Comparison of ENCODE assay signal across 13 cellular contexts in the genomic region with DNA sequence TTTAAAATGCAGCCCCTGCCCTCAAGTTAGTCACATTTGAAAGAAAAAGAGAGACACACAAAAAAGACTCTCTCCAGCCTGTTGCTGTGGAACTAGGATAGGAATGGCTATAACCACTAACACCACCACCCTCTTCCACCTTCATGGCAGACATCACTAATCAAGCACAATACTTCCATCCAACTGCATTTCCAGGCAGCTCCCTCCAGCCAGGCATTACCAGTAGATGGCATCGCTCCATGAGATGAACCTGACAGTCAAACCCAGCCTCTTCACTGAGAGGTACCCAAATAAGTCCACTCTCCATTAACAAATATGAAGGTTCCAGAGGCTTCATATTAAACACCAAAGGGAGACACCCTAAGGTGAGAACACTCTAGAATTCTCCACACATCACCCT. TPM values are rescaled to one million over a fixed set of nuclear protein-coding genes. Genes with fewer than 3 reads are reported as not detected.
A peak's percentile ranks its signal among the peaks of the same experiment; 100 is the strongest.
DNase-seq lines count a peak whose midpoint lies in the region; ATAC-seq, FAIRE-seq and TF ChIP-seq lines count a peak whose summit lies in the region.
"Had no signal": no experiment of that assay in that cellular context is flagged by ENCODE, and none has a peak within 500 bp of the region (broad histone marks: within the 10 kb centered on the region; RNA-seq: fewer than 3 reads in every experiment).

No MANE protein-coding gene starts in this region.

- H3K4me1 Mint-ChIP-seq in activated T-cell treated with anti-CD3 and anti-CD28 coated beads, Interleukin-2, amount 50 U/mL, for 72 hours (ENCODE audit: low read depth), result no peaks in the 10 kb centered on the region
- H3K4me1 Mint-ChIP-seq in memory B cell, result no peaks in the 10 kb centered on the region
- no peaks in the 10 kb centered on the region for H3K4me1 Mint-ChIP-seq in natural killer cell

- no peaks in the 10 kb centered on the region for H3K36me3 ChIP-seq in WERI-Rb-1
- H3K36me3 ChIP-seq in pancreas, result peaks cover 0 to 29% (median 3%) of the 10 kb centered on the region in 3 donors

- H3K9me3 ChIP-seq in WERI-Rb-1 (ENCODE audit: severe bottlenecking) (peaks cover 2% of the 10 kb centered on the region), pancreas (no peaks in the 10 kb centered on the region)
- H3K9me3 ChIP-seq: BLaER1 treated with 17β-estradiol and CSF1 and Interleukin-3, amounts not matched to agents 10 nM and 100 nM; tibial nerve had no signal

- H3K4me3 Mint-ChIP-seq in activated T-cell treated with anti-CD3 and anti-CD28 coated beads, Interleukin-2, amount 50 U/mL, for 72 hours, result no peak overlapping the region
- H3K4me3 Mint-ChIP-seq in memory B cell, result no peak overlapping the region
- no peak overlapping the region for H3K4me3 Mint-ChIP-seq in natural killer cell

- no peaks in the 10 kb centered on the region for H3K4me1 ChIP-seq in pancreas
- H3K4me1 ChIP-seq: tibial nerve had no signal

- ATAC-seq in activated T-cell treated with anti-CD3 and anti-CD28 coated beads, Interleukin-2, amount 50 U/mL, for 72 hours (replicated peaks in 1 of 2), result no peak
- no peak for ATAC-seq in memory B cell (ENCODE audit: low read depth)
- ATAC-seq in natural killer cell, result no peak
- no peak for ATAC-seq in pancreas

- H3K27ac Mint-ChIP-seq in activated T-cell treated with anti-CD3 and anti-CD28 coated beads, Interleukin-2, amount 50 U/mL, for 72 hours, result peak overlapping the region; percentile 81
- H3K27ac Mint-ChIP-seq in memory B cell (peak overlapping the region; percentile 12), natural killer cell (no peak overlapping the region)

- no peak overlapping the region for H3K4me3 ChIP-seq in WERI-Rb-1 (ENCODE audit: low read depth, low read length)
- H3K4me3 ChIP-seq in pancreas, result no peak overlapping the region
- H3K4me3 ChIP-seq: BLaER1 treated with 17β-estradiol and CSF1 and Interleukin-3, amounts not matched to agents 10 nM and 100 nM; tibial nerve had no signal

- no peak for FAIRE-seq in pancreas (lab: Jason Lieb, UNC)

- TF ChIP-seq CTCF in WERI-Rb-1 (IDR thresholded peaks at IDR 0.05; ENCODE audit: low read depth, low read length) (0 out of 2 replicates have a peak, but pooled peaks have one; percentile 18), natural killer cell (IDR thresholded peaks at IDR 0.05) (no peak), pancreas (IDR thresholded peaks at IDR 0.05) (no peak)

- intact Hi-C loops in natural killer cell (cut with micrococcal nuclease), result no loop called here
- intact Hi-C loops in pancreas (cut with DNase I), result loop anchor here in 2 of 3 donors (5.0 to 10.0 kb wide), 2 partner anchors 114 to 117 kb away; a partner anchor contains a TSS

- WGBS in pancreas, 2 donors, result 98 to 100% methylated on average over 1 of the region's 1 CpG

- H3K27me3 Mint-ChIP-seq in activated T-cell treated with anti-CD3 and anti-CD28 coated beads, Interleukin-2, amount 50 U/mL, for 72 hours (ENCODE audit: low read depth), result no peaks in the 10 kb centered on the region
- H3K27me3 Mint-ChIP-seq in memory B cell, result no peaks in the 10 kb centered on the region
- H3K27me3 Mint-ChIP-seq in natural killer cell (ENCODE audit: low read depth in 2 of 2), result no peaks in the 10 kb centered on the region

- DNase-seq in activated T-cell treated with anti-CD3 and anti-CD28 coated beads, Interleukin-2, amount 50 U/mL, for 72 hours, result no peak
- DNase-seq in activated T-cell treated with anti-CD3 and anti-CD28 coated beads for 4 hours (no peak), WERI-Rb-1 (peak; percentile 42), memory B cell (ENCODE audit: low spot score in 2 of 2) (no peak), caudate nucleus (lab: John Stamatoyannopoulos, UW) (no peak), natural killer cell (no peak), pancreas (no peak)
- DNase-seq: activated effector memory CD4-positive, alpha-beta T cell treated with anti-CD3 and anti-CD28 coated beads, Interleukin-2, amount 50 U/mL, for 16 hours; GOT3 had no signal

- TF ChIP-seq EP300 in Ishikawa (IDR thresholded peaks at IDR 0.05; ENCODE audit: borderline replicate concordance), result no peak

- H3K9me3 Mint-ChIP-seq in activated T-cell treated with anti-CD3 and anti-CD28 coated beads, Interleukin-2, amount 50 U/mL, for 72 hours, result no peaks in the 10 kb centered on the region
- H3K9me3 Mint-ChIP-seq in memory B cell, result no peaks in the 10 kb centered on the region
- no peaks in the 10 kb centered on the region for H3K9me3 Mint-ChIP-seq in natural killer cell

- H3K27ac ChIP-seq in WERI-Rb-1 (no peak overlapping the region), caudate nucleus (ENCODE audit: low read depth, low read length) (no peak overlapping the region), pancreas (no peak overlapping the region)
- H3K27ac ChIP-seq: BLaER1 treated with 17β-estradiol and CSF1 and Interleukin-3, amounts not matched to agents 10 nM and 100 nM; HL-60; tibial nerve had no signal

- peak; percentile 20; the same call in 1 of the 2 replicates for TF ChIP-seq RAD21 in Ishikawa (IDR thresholded peaks at IDR 0.05; ENCODE audit: low read depth)

- H3K27me3 ChIP-seq in WERI-Rb-1 (ENCODE audit: insufficient read depth, low read depth, severe bottlenecking), result no peaks in the 10 kb centered on the region
- H3K27me3 ChIP-seq in pancreas, result no peaks in the 10 kb centered on the region
- H3K27me3 ChIP-seq: BLaER1 treated with 17β-estradiol and CSF1 and Interleukin-3, amounts not matched to agents 10 nM and 100 nM; tibial nerve had no signal

- peaks cover 0 to 17% of the 10 kb centered on the region in 2 donors for H3K36me3 Mint-ChIP-seq in activated T-cell treated with anti-CD3 and anti-CD28 coated beads, Interleukin-2, amount 50 U/mL, for 72 hours (ENCODE audit: insufficient read depth in 2 of 2)
- H3K36me3 Mint-ChIP-seq in memory B cell (peaks cover 25% of the 10 kb centered on the region), natural killer cell (no peaks in the 10 kb centered on the region)

TF ChIP-seq in Ishikawa, 13 proteins besides CTCF, POLR2A, EP300 and RAD21:
- TF ChIP-seq FOXM1 (IDR thresholded peaks at IDR 0.05; ENCODE audit: borderline replicate concordance, low read depth), result no peak
- TF ChIP-seq, protein P1, sequence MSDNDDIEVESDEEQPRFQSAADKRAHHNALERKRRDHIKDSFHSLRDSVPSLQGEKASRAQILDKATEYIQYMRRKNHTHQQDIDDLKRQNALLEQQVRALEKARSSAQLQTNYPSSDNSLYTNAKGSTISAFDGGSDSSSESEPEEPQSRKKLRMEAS (IDR thresholded peaks at IDR 0.05), result no peak
- no peak for TF ChIP-seq TCF12 (IDR thresholded peaks at IDR 0.05; ENCODE audit: low read depth)
- TF ChIP-seq CREB1 (IDR thresholded peaks at IDR 0.05; ENCODE audit: low read depth), result no peak
- TF ChIP-seq, protein P2, sequence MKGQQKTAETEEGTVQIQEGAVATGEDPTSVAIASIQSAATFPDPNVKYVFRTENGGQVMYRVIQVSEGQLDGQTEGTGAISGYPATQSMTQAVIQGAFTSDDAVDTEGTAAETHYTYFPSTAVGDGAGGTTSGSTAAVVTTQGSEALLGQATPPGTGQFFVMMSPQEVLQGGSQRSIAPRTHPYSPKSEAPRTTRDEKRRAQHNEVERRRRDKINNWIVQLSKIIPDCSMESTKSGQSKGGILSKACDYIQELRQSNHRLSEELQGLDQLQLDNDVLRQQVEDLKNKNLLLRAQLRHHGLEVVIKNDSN (IDR thresholded peaks at IDR 0.05), result no peak
- no peak for TF ChIP-seq NFIC (IDR thresholded peaks at IDR 0.05)
- no peak for TF ChIP-seq YY1 (IDR thresholded peaks at IDR 0.05; ENCODE audit: low read depth)
- TF ChIP-seq CEBPB (IDR thresholded peaks at IDR 0.05), result no peak
- no peak for TF ChIP-seq ZBTB7A (IDR thresholded peaks at IDR 0.05; ENCODE audit: low read depth)
- TF ChIP-seq TAF1 (IDR thresholded peaks at IDR 0.05; ENCODE audit: low read depth), result no peak
- TF ChIP-seq TEAD4 (IDR thresholded peaks at IDR 0.05), result no peak
- TF ChIP-seq, protein P3, sequence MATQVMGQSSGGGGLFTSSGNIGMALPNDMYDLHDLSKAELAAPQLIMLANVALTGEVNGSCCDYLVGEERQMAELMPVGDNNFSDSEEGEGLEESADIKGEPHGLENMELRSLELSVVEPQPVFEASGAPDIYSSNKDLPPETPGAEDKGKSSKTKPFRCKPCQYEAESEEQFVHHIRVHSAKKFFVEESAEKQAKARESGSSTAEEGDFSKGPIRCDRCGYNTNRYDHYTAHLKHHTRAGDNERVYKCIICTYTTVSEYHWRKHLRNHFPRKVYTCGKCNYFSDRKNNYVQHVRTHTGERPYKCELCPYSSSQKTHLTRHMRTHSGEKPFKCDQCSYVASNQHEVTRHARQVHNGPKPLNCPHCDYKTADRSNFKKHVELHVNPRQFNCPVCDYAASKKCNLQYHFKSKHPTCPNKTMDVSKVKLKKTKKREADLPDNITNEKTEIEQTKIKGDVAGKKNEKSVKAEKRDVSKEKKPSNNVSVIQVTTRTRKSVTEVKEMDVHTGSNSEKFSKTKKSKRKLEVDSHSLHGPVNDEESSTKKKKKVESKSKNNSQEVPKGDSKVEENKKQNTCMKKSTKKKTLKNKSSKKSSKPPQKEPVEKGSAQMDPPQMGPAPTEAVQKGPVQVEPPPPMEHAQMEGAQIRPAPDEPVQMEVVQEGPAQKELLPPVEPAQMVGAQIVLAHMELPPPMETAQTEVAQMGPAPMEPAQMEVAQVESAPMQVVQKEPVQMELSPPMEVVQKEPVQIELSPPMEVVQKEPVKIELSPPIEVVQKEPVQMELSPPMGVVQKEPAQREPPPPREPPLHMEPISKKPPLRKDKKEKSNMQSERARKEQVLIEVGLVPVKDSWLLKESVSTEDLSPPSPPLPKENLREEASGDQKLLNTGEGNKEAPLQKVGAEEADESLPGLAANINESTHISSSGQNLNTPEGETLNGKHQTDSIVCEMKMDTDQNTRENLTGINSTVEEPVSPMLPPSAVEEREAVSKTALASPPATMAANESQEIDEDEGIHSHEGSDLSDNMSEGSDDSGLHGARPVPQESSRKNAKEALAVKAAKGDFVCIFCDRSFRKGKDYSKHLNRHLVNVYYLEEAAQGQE (IDR thresholded peaks at IDR 0.05; ENCODE audit: low read depth), result no peak
- no peak for TF ChIP-seq EGR1 (IDR thresholded peaks at IDR 0.05)

RNA-seq across cellular contexts. Expression of a gene that starts 24.4 kb away (rescaled TPM):
- total RNA-seq in activated T-cell treated with anti-CD3 and anti-CD28 coated beads, Interleukin-2, amount 50 U/mL, for 72 hours, result 10 to 100 TPM; 25.9 to 27.4 TPM
- total RNA-seq in natural killer cell (10 to 100 TPM; 26.1 to 34.4 (median 31.2) TPM), pancreas (10 to 100 TPM; 13.0 to 26.8 (median 17.2) TPM)
- 10 to 100 TPM; 25.9 to 39.1 TPM for polyA plus RNA-seq in pancreas

RNA-seq across cellular contexts. Expression of a gene that starts 47.9 kb away (rescaled TPM):
- 10 to 100 TPM; 13.2 to 14.7 TPM for total RNA-seq in activated T-cell treated with anti-CD3 and anti-CD28 coated beads, Interleukin-2, amount 50 U/mL, for 72 hours
- total RNA-seq in natural killer cell (10 to 100 TPM; 15.5 to 18.1 (median 16.3) TPM), pancreas (10 to 100 TPM; 13.9 to 29.3 (median 17.5) TPM)
- polyA plus RNA-seq in pancreas, result 10 to 100 TPM; 11.4 to 11.6 TPM

Comparison
In these comparisons a context has a peak if more than half of its experiments do, and no peak if none do; other contexts are left out.
1. H3K27ac Mint-ChIP-seq: peak in activated T-cell treated with anti-CD3 and anti-CD28 coated beads, Interleukin-2, amount 50 U/mL, for 72 hours (single experiment) and memory B cell (single experiment); none in natural killer cell (0 of 2).